In the genomic region with DNA sequence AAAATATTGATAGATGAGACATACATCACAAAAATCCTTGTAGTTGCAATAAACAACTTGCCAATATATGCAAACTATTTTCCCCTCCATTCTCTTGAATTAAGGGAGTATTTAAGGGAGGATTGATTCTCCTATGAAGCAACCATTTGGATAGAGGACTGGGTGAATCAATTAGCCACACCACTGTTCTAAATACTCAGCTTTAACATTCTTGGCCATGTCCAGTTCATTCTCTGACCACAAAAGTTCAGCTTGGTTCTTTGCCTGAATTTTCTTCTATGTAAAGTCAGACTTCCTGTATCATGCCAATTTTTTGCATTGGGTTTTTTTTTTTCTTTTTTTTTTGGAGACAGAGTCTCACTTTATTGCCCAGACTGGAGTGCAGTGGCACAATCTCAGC, we compare ENCODE assay signal across 25 cellular contexts. TPM values are rescaled to one million over a fixed set of nuclear protein-coding genes. Genes with fewer than 3 reads are reported as not detected.
A peak's percentile ranks its signal among the peaks of the same experiment; 100 is the strongest.
DNase-seq lines count a peak whose midpoint lies in the region; ATAC-seq and TF ChIP-seq lines count a peak whose summit lies in the region.
"Had no signal": no experiment of that assay in that cellular context is flagged by ENCODE, and none has a peak within 500 bp of the region (broad histone marks: within the 10 kb centered on the region; RNA-seq: fewer than 3 reads in every experiment).

No MANE protein-coding gene starts in this region.

- ATAC-seq in GM21786 (IDR thresholded peaks at IDR 0.05; ENCODE audit: unreplicated experiment): no peak
- ATAC-seq in GM18907 (IDR thresholded peaks at IDR 0.05; ENCODE audit: unreplicated experiment): no peak
- ATAC-seq: A549 had no signal

- H3K36me3 ChIP-seq in tibial artery: no peaks in the 10 kb centered on the region
- H3K36me3 ChIP-seq: breast epithelium, neural progenitor cell, tibial nerve had no signal

- H3K9me3 ChIP-seq in tibial artery: no peaks in the 10 kb centered on the region
- H3K9me3 ChIP-seq: A549, breast epithelium, tibial nerve had no signal

- no peak overlapping the region for H3K27ac ChIP-seq in tibial artery
- H3K27ac ChIP-seq: breast epithelium, dorsolateral prefrontal cortex, neural progenitor cell, tibial nerve had no signal

- TF ChIP-seq CTCF in AG09309 (IDR thresholded peaks at IDR 0.05; ENCODE audit: control insufficient read depth, insufficient read depth, low read depth, low read length, missing control alignments) (no peak), astrocyte of the spinal cord (IDR thresholded peaks at IDR 0.05; ENCODE audit: low read depth, low read length) (no peak), tibial artery (IDR thresholded peaks at IDR 0.05) (no peak)

- H3K27me3 ChIP-seq in tibial artery: no peaks in the 10 kb centered on the region
- H3K27me3 ChIP-seq: breast epithelium, dorsolateral prefrontal cortex, neural progenitor cell, tibial nerve had no signal

- no peak overlapping the region for H3K4me3 ChIP-seq in AG09309 (ENCODE audit: control insufficient read depth, low read depth, low read length)
- H3K4me3 ChIP-seq in astrocyte of the spinal cord (ENCODE audit: low read depth, low read length): no peak overlapping the region
- H3K4me3 ChIP-seq in tibial artery: no peak overlapping the region
- H3K4me3 ChIP-seq: A549, breast epithelium, dorsolateral prefrontal cortex, neural progenitor cell, tibial nerve had no signal

- intact Hi-C loops in tibial artery (cut with DNase I; ENCODE audit: low total_unique reads): no loop called here

- no peaks in the 10 kb centered on the region for H3K4me1 ChIP-seq in tibial artery
- H3K4me1 ChIP-seq: breast epithelium had no signal

- peak; percentile 68 for DNase-seq in AG09309 (ENCODE audit: low read depth)
- DNase-seq in HT1080 (ENCODE audit: low read depth): peak; percentile 36
- DNase-seq in astrocyte of the spinal cord (ENCODE audit: low read depth, low spot score): peak; percentile 90
- DNase-seq in glomerular visceral epithelial cell (ENCODE audit: extremely low spot score): peak; percentile 46
- DNase-seq in tibial artery: no peak
- DNase-seq in mesenteric fat pad (ENCODE audit: low spot score): no peak
- DNase-seq: activated CD4-positive, alpha-beta T cell treated with anti-CD3 and anti-CD28 coated beads, Interleukin-2, amount 50 U/mL, for 48 hours; activated naive CD4-positive, alpha-beta T cell treated with anti-CD3 and anti-CD28 coated beads for 36 hours; activated T-cell treated with anti-CD3 and anti-CD28 coated beads for 4 hours; CD4-positive, alpha-beta T cell; DMS53; dorsolateral prefrontal cortex; erythroblast; hippocampal formation; KBM-7; NCI-H1048; NCI-H2081; NCI-H510A; stimulated activated naive B cell treated with anti-CD40 and anti-IgM and Interleukin-4, amounts not matched to agents 10 μg/mL and 1 μg/mL and 100 μg/mL, for 72 hours had no signal

- in situ Hi-C loops in astrocyte of the spinal cord (cut with HindIII; ENCODE audit: low sequenced_read_pairs): no loop called here

RNA-seq across cellular contexts. Expression of a gene that starts 15.8 kb away (rescaled TPM):
- 175 and 185 TPM in 2 replicates for total RNA-seq in HT1080 (2014; rRNA removed; shearing (Covaris generic))
- 204 and 261 TPM in 2 replicates for polyA plus RNA-seq in HT1080 (2015; cell fraction: cytosol; rRNA removed)
- polyA plus RNA-seq in HT1080 (2015; cell fraction: nucleus; rRNA removed): 86.6 and 111 TPM in 2 replicates
- total RNA-seq in mesenteric fat pad: 142 TPM

RNA-seq across cellular contexts. Expression of a gene that starts 16.6 kb away (rescaled TPM):
- 11.4 and 15.8 TPM in 2 replicates for total RNA-seq in HT1080 (2014; rRNA removed; shearing (Covaris generic))
- 12.8 and 13.4 TPM in 2 replicates for polyA plus RNA-seq in HT1080 (2015; cell fraction: cytosol; rRNA removed)
- 18.6 and 23.4 TPM in 2 replicates for polyA plus RNA-seq in HT1080 (2015; cell fraction: nucleus; rRNA removed)
- 30.1 TPM for total RNA-seq in mesenteric fat pad

Comparison
In these comparisons a context has a peak if more than half of its experiments do, and no peak if none do; other contexts are left out.
1. DNase-seq: peak in AG09309 (single experiment), HT1080 (single experiment), astrocyte of the spinal cord (single experiment) and glomerular visceral epithelial cell (single experiment); none in tibial artery (0 of 2) and mesenteric fat pad (single experiment).